Comparison of ENCODE assay signal across 1 cellular context in genomic region chr6:41608443-41609151, GRCh38.
TF ChIP-seq lines count a peak whose summit lies in the region.

No MANE protein-coding gene starts in this region.

TF ChIP-seq in WTC11, 78 proteins besides CTCF, POLR2A, EP300 and RAD21 (continued from another document):
- TF ChIP-seq, protein P1, sequence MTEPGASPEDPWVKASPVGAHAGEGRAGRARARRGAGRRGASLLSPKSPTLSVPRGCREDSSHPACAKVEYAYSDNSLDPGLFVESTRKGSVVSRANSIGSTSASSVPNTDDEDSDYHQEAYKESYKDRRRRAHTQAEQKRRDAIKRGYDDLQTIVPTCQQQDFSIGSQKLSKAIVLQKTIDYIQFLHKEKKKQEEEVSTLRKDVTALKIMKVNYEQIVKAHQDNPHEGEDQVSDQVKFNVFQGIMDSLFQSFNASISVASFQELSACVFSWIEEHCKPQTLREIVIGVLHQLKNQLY (CRISPR knock-in tag; IDR thresholded peaks at IDR 0.05) = no peak
- TF ChIP-seq CBFB (CRISPR knock-in tag; IDR thresholded peaks at IDR 0.05; ENCODE audit: low read depth) = no peak
- no peak for TF ChIP-seq MXD4 (CRISPR knock-in tag; IDR thresholded peaks at IDR 0.05; ENCODE audit: borderline replicate concordance)
- TF ChIP-seq FOXK1 (CRISPR knock-in tag; IDR thresholded peaks at IDR 0.05) = no peak
- TF ChIP-seq KAT7 (CRISPR knock-in tag; IDR thresholded peaks at IDR 0.05; ENCODE audit: borderline replicate concordance) = no peak
- TF ChIP-seq GTF2I (CRISPR knock-in tag; conservative IDR thresholded peaks at IDR 0.05) = no peak
- TF ChIP-seq HMGXB4 (CRISPR knock-in tag; IDR thresholded peaks at IDR 0.05) = no peak
